Comparison of ENCODE assay signal across 8 cellular contexts in genomic region chr5:114101153-114101552, GRCh38.
DNase-seq lines count a peak whose midpoint lies in the region; ATAC-seq and TF ChIP-seq lines count a peak whose summit lies in the region.

No MANE protein-coding gene starts in this region.

- H3K27ac Mint-ChIP-seq in stimulated activated effector memory CD8-positive, alpha-beta T cell treated with anti-CD3 and anti-CD28 coated beads, Interleukin-12 subunit alpha, Interleukin-12 subunit beta, amount 100 ng/mL, for 72 hours, result no peak overlapping the region

- no peaks in the 10 kb centered on the region for H3K4me1 Mint-ChIP-seq in stimulated activated effector memory CD8-positive, alpha-beta T cell treated with anti-CD3 and anti-CD28 coated beads, Interleukin-12 subunit alpha, Interleukin-12 subunit beta, amount 100 ng/mL, for 72 hours

- H3K4me2 ChIP-seq in mammary epithelial cell (ENCODE audit: insufficient read depth, low read depth, low read length), result no peak overlapping the region

- 33% methylated on average over 3 of the region's 3 CpGs for WGBS in mammary epithelial cell (ENCODE audit: low coverage, missing lambda C conversion rate)

- TF ChIP-seq CTCF in LNCAP (IDR thresholded peaks at IDR 0.05), result peak; percentile 65
- TF ChIP-seq CTCF in mammary epithelial cell (conservative IDR thresholded peaks at IDR 0.05 in 1 of 2, IDR thresholded peaks at IDR 0.05 in 1 of 2; ENCODE audit: extremely low read depth in 1 of 2, insufficient read depth in 1 of 2, low read depth in 1 of 2, low read length in 2 of 2), result peak; percentile 75 to 76

- intact Hi-C loops in mammary epithelial cell (cut with micrococcal nuclease), result loop anchor here (1.0 to 2.0 kb wide), 5 partner anchors 123 to 968 kb away; no protein-coding TSS in a partner anchor

- no peak overlapping the region for H3K27ac ChIP-seq in mammary epithelial cell (ENCODE audit: insufficient read depth, low read depth, low read length)

- DNase-seq in COLO829 (ENCODE audit: low spot score) (peak; percentile 22), mammary epithelial cell (peak; percentile 17), midbrain (lab: John Stamatoyannopoulos, UW) (peak; percentile 3), KG1 (lab: John Stamatoyannopoulos, UW) (no peak), occipital lobe (lab: John Stamatoyannopoulos, UW) (no peak)
- no peak for DNase-seq in stimulated activated effector memory CD8-positive, alpha-beta T cell treated with anti-CD3 and anti-CD28 coated beads, Interleukin-12 subunit alpha, Interleukin-12 subunit beta, amount 100 ng/mL, for 72 hours (ENCODE audit: low spot score in 2 of 2)

- no peak overlapping the region for H3K9ac ChIP-seq in mammary epithelial cell (ENCODE audit: insufficient read depth, low read length)

- no TSS peak for BruUV-seq in mammary epithelial cell (replicated peaks; lab: Mats Ljungman, UMichigan)

- CTCF ChIA-PET in mammary epithelial cell (lab: Charles Lee; ENCODE audit: low non-redundant PET), result interaction anchor here (0.7 kb wide), 1 partner anchor 351 kb away, joined by 12 read pairs; no protein-coding TSS in a partner anchor

- peaks cover 4% of the 10 kb centered on the region for H3K9me3 Mint-ChIP-seq in stimulated activated effector memory CD8-positive, alpha-beta T cell treated with anti-CD3 and anti-CD28 coated beads, Interleukin-12 subunit alpha, Interleukin-12 subunit beta, amount 100 ng/mL, for 72 hours

- in situ Hi-C loops in mammary epithelial cell (cut with MboI; ENCODE audit: low sequenced_read_pairs in 2 of 2), result no loop called here

- no peak overlapping the region for H3K4me3 Mint-ChIP-seq in stimulated activated effector memory CD8-positive, alpha-beta T cell treated with anti-CD3 and anti-CD28 coated beads, Interleukin-12 subunit alpha, Interleukin-12 subunit beta, amount 100 ng/mL, for 72 hours

- dilution Hi-C loops in mammary epithelial cell (cut with HindIII; ENCODE audit: low sequenced_read_pairs), result no loop called here

- H4K20me1 ChIP-seq in mammary epithelial cell (ENCODE audit: insufficient read depth, low read length), result no peaks in the 10 kb centered on the region

- no peak overlapping the region for H2AFZ ChIP-seq in mammary epithelial cell (ENCODE audit: low read depth, low read length)

- no peaks in the 10 kb centered on the region for H3K36me3 Mint-ChIP-seq in stimulated activated effector memory CD8-positive, alpha-beta T cell treated with anti-CD3 and anti-CD28 coated beads, Interleukin-12 subunit alpha, Interleukin-12 subunit beta, amount 100 ng/mL, for 72 hours

- H3K4me1 ChIP-seq in mammary epithelial cell (ENCODE audit: insufficient read depth, low read length), result no peaks in the 10 kb centered on the region

- peak; percentile 58 for ATAC-seq in GM19035 (IDR thresholded peaks at IDR 0.05; ENCODE audit: unreplicated experiment)
- no peak for ATAC-seq in stimulated activated effector memory CD8-positive, alpha-beta T cell treated with anti-CD3 and anti-CD28 coated beads, Interleukin-12 subunit alpha, Interleukin-12 subunit beta, amount 100 ng/mL, for 72 hours

- no peaks in the 10 kb centered on the region for H3K79me2 ChIP-seq in mammary epithelial cell (ENCODE audit: insufficient read depth, low read length)

- H3K36me3 ChIP-seq in mammary epithelial cell (ENCODE audit: insufficient read depth, low read length), result no peaks in the 10 kb centered on the region

- no peak overlapping the region for H3K4me3 ChIP-seq in mammary epithelial cell (replicated peaks in 1 of 3; ENCODE audit: insufficient read depth in 1 of 3, low read depth in 2 of 3, low read length in 3 of 3)

- H3K27me3 ChIP-seq in mammary epithelial cell (ENCODE audit: insufficient read depth, low read length), result no peaks in the 10 kb centered on the region

- no peaks in the 10 kb centered on the region for H3K9me3 ChIP-seq in mammary epithelial cell (replicated peaks; ENCODE audit: insufficient read depth, low read length)

Comparison
In these comparisons a context has a peak if more than half of its experiments do, and no peak if none do; other contexts are left out.
1. DNase-seq: peak in COLO829 (single experiment), mammary epithelial cell (single experiment) and midbrain (single experiment); none in KG1 (single experiment), stimulated activated effector memory CD8-positive, alpha-beta T cell treated with anti-CD3 and anti-CD28 coated beads, Interleukin-12 subunit alpha, Interleukin-12 subunit beta, amount 100 ng/mL, for 72 hours (0 of 2) and occipital lobe (single experiment).